1 cellular context compared by ENCODE assay signal in genomic region chr13:31035162-31035951, GRCh38.
TF ChIP-seq lines count a peak whose summit lies in the region.

No MANE protein-coding gene starts in this region.

TF ChIP-seq in SK-N-SH, 30 proteins besides CTCF, POLR2A, EP300 and RAD21 (continued from another document):
- TF ChIP-seq MAX (IDR thresholded peaks at IDR 0.05; ENCODE audit: low read depth) (no peak), GATA2 (CRISPR knock-in tag; IDR thresholded peaks at IDR 0.05) (peak; percentile 11; the same call in 1 of the 2 replicates), TEAD4 (IDR thresholded peaks at IDR 0.05; ENCODE audit: borderline replicate concordance, insufficient read depth) (no peak), REST (IDR thresholded peaks at IDR 0.05; ENCODE audit: low read depth, low read length) (no peak), MXI1 (IDR thresholded peaks at IDR 0.05; ENCODE audit: low read depth, low read length) (no peak), ELF1 (IDR thresholded peaks at IDR 0.05) (no peak), USF1 (IDR thresholded peaks at IDR 0.05; ENCODE audit: borderline replicate concordance, low read depth) (no peak), FOXJ3 (CRISPR knock-in tag; IDR thresholded peaks at IDR 0.05) (no peak), USF2 (IDR thresholded peaks at IDR 0.05; ENCODE audit: borderline replicate concordance, low read depth, low read length) (no peak)
